1 cellular context compared by ENCODE assay signal in genomic region chr1:208245185-208245705, GRCh38.
TF ChIP-seq lines count a peak whose summit lies in the region.

No MANE protein-coding gene starts in this region.

TF ChIP-seq in IMR-90, 13 proteins besides CTCF, POLR2A, EP300 and RAD21 (continued from another document):
- TF ChIP-seq, protein P1, sequence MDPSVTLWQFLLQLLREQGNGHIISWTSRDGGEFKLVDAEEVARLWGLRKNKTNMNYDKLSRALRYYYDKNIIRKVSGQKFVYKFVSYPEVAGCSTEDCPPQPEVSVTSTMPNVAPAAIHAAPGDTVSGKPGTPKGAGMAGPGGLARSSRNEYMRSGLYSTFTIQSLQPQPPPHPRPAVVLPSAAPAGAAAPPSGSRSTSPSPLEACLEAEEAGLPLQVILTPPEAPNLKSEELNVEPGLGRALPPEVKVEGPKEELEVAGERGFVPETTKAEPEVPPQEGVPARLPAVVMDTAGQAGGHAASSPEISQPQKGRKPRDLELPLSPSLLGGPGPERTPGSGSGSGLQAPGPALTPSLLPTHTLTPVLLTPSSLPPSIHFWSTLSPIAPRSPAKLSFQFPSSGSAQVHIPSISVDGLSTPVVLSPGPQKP (IDR thresholded peaks at IDR 0.05; ENCODE audit: borderline replicate concordance, low read depth, low read length), result no peak
- TF ChIP-seq MAZ (IDR thresholded peaks at IDR 0.05; ENCODE audit: borderline replicate concordance, low read depth, low read length) (peak; percentile 36), SMC3 (IDR thresholded peaks at IDR 0.05; ENCODE audit: low read depth, low read length) (peak; percentile 88), MXI1 (IDR thresholded peaks at IDR 0.05; ENCODE audit: borderline replicate concordance, low read depth, low read length) (0 out of 2 replicates have a peak, but pooled peaks have one; percentile 54)
TF ChIP-seq in IMR-90: peak in this region for 4.
